ENCODE assay signal across 13 cellular contexts in genomic region chr12:92745874-92746553, GRCh38. TPM values are rescaled to one million over a fixed set of nuclear protein-coding genes. Genes with fewer than 3 reads are reported as not detected.
DNase-seq lines count a peak whose midpoint lies in the region; ATAC-seq lines count a peak whose summit lies in the region.
"Had no signal": no experiment of that assay in that cellular context is flagged by ENCODE, and none has a peak within 500 bp of the region (broad histone marks: within the 10 kb centered on the region; RNA-seq: fewer than 3 reads in every experiment).

No MANE protein-coding gene starts in this region.

- no peak overlapping the region for H2BK12ac ChIP-seq in trophoblast cell (ENCODE audit: low read length)

- WGBS in trophoblast cell (ENCODE audit: extremely low coverage, insufficient coverage, insufficient read length), result no CpG with 5 or more reads among the region's 3 CpGs

- DNase-seq in A172 (ENCODE audit: low spot score) (peak; percentile 91), NCI-H1092 (lab: John Stamatoyannopoulos, UW) (peak; percentile 19), epithelial cell of prostate (ENCODE audit: low read depth, low spot score) (peak; percentile 26), midbrain (lab: John Stamatoyannopoulos, UW) (peak; percentile 66), NCI-H1694 treated with DMSO at 0.1 percent for 48 hours (lab: John Stamatoyannopoulos, UW) (no peak), trophoblast cell (no peak)
- DNase-seq: activated naive CD8-positive, alpha-beta T cell treated with anti-CD3 and anti-CD28 coated beads for 36 hours; CD8-positive, alpha-beta T cell; NCI-H510A had no signal

- no peak overlapping the region for H3K4me2 ChIP-seq in trophoblast cell (ENCODE audit: low read length)

- H3K36me3 Mint-ChIP-seq in stimulated activated memory B cell treated with anti-CD40 and anti-IgM and Interleukin-4, amounts not matched to agents 10 μg/mL and 1 μg/mL and 100 μg/mL, for 72 hours, result peaks cover 44% of the 10 kb centered on the region
- H3K36me3 Mint-ChIP-seq: activated naive CD8-positive, alpha-beta T cell treated with anti-CD3 and anti-CD28 coated beads for 36 hours; CD8-positive, alpha-beta T cell had no signal

- H2BK5ac ChIP-seq in trophoblast cell (ENCODE audit: low read depth, low read length, poor library complexity), result no peak overlapping the region

- H3K9ac ChIP-seq in trophoblast cell (ENCODE audit: low read length), result no peak overlapping the region

- no peak overlapping the region for H4K91ac ChIP-seq in trophoblast cell (ENCODE audit: low read depth, low read length)

- H3K27ac ChIP-seq in epithelial cell of prostate (peak overlapping the region; percentile 56), trophoblast cell (ENCODE audit: low read depth, low read length) (no peak overlapping the region)
- H3K27ac ChIP-seq: prostate gland had no signal

- no peaks in the 10 kb centered on the region for H3K79me1 ChIP-seq in trophoblast cell (ENCODE audit: low read length)

- no peak overlapping the region for H3K4ac ChIP-seq in trophoblast cell (ENCODE audit: low read depth, low read length)

- H3K4me3 Mint-ChIP-seq in stimulated activated memory B cell treated with anti-CD40 and anti-IgM and Interleukin-4, amounts not matched to agents 10 μg/mL and 1 μg/mL and 100 μg/mL, for 72 hours, result no peak overlapping the region
- H3K4me3 Mint-ChIP-seq: activated naive CD8-positive, alpha-beta T cell treated with anti-CD3 and anti-CD28 coated beads for 36 hours; CD8-positive, alpha-beta T cell had no signal

- H3K4me1 ChIP-seq in trophoblast cell (ENCODE audit: control insufficient read depth in 1 of 2, insufficient read depth in 2 of 2, low read length in 2 of 2), result peaks cover 0 to 2% of the 10 kb centered on the region in 2 experiments
- H3K4me1 ChIP-seq: prostate gland had no signal

- H3K4me3 ChIP-seq in trophoblast cell (ENCODE audit: low read depth, low read length), result no peak overlapping the region
- H3K4me3 ChIP-seq: prostate gland had no signal

- no peak overlapping the region for H2BK120ac ChIP-seq in trophoblast cell (ENCODE audit: insufficient read depth, low read length, poor library complexity)

- no peak overlapping the region for H4K12ac ChIP-seq in trophoblast cell (ENCODE audit: low read depth, low read length)

- H3K9me3 Mint-ChIP-seq in stimulated activated memory B cell treated with anti-CD40 and anti-IgM and Interleukin-4, amounts not matched to agents 10 μg/mL and 1 μg/mL and 100 μg/mL, for 72 hours, result no peaks in the 10 kb centered on the region
- H3K9me3 Mint-ChIP-seq: activated naive CD8-positive, alpha-beta T cell treated with anti-CD3 and anti-CD28 coated beads for 36 hours; CD8-positive, alpha-beta T cell had no signal

- H3K23ac ChIP-seq in trophoblast cell (ENCODE audit: low read length), result no peak overlapping the region

- H2AFZ ChIP-seq in trophoblast cell (ENCODE audit: insufficient read depth, low read length, poor library complexity), result no peak overlapping the region

- H3K9me3 ChIP-seq in trophoblast cell (ENCODE audit: insufficient read depth, low read depth, low read length), result no peaks in the 10 kb centered on the region
- H3K9me3 ChIP-seq: prostate gland had no signal

- no peaks in the 10 kb centered on the region for H3K27me3 Mint-ChIP-seq in stimulated activated memory B cell treated with anti-CD40 and anti-IgM and Interleukin-4, amounts not matched to agents 10 μg/mL and 1 μg/mL and 100 μg/mL, for 72 hours
- H3K27me3 Mint-ChIP-seq: activated naive CD8-positive, alpha-beta T cell treated with anti-CD3 and anti-CD28 coated beads for 36 hours had no signal

- H3K36me3 ChIP-seq in trophoblast cell (ENCODE audit: control insufficient read depth in 1 of 2, insufficient read depth in 2 of 2, low read length in 2 of 2), result no peaks in the 10 kb centered on the region
- H3K36me3 ChIP-seq: prostate gland had no signal

- H3K18ac ChIP-seq in trophoblast cell (ENCODE audit: low read length), result no peak overlapping the region

- H3K4me1 Mint-ChIP-seq in stimulated activated memory B cell treated with anti-CD40 and anti-IgM and Interleukin-4, amounts not matched to agents 10 μg/mL and 1 μg/mL and 100 μg/mL, for 72 hours, result no peaks in the 10 kb centered on the region

- H3K27me3 ChIP-seq in trophoblast cell (ENCODE audit: insufficient read depth, low read length), result no peaks in the 10 kb centered on the region

- H3K79me2 ChIP-seq in trophoblast cell (ENCODE audit: control insufficient read depth, insufficient read depth, low read length, poor library complexity), result no peaks in the 10 kb centered on the region

- H3K27ac Mint-ChIP-seq in stimulated activated memory B cell treated with anti-CD40 and anti-IgM and Interleukin-4, amounts not matched to agents 10 μg/mL and 1 μg/mL and 100 μg/mL, for 72 hours, result no peak overlapping the region
- H3K27ac Mint-ChIP-seq: activated naive CD8-positive, alpha-beta T cell treated with anti-CD3 and anti-CD28 coated beads for 36 hours; CD8-positive, alpha-beta T cell had no signal

- no peak overlapping the region for H2AK5ac ChIP-seq in trophoblast cell (ENCODE audit: low read length)

- ATAC-seq in stimulated activated memory B cell treated with anti-CD40 and anti-IgM and Interleukin-4, amounts not matched to agents 10 μg/mL and 1 μg/mL and 100 μg/mL, for 72 hours, result no peak
- no peak for ATAC-seq in GM21447 (IDR thresholded peaks at IDR 0.05; ENCODE audit: unreplicated experiment)
- ATAC-seq: CD8-positive, alpha-beta T cell had no signal

- H4K8ac ChIP-seq in trophoblast cell (ENCODE audit: low read depth, low read length), result no peak overlapping the region

- H3K14ac ChIP-seq in trophoblast cell (ENCODE audit: low read length), result no peak overlapping the region

RNA-seq across cellular contexts. Expression of gene PLEKHG7, which starts 43.2 kb away (rescaled TPM):
- not detected in 2 replicates for total RNA-seq in A172 (2014; rRNA removed; shearing (Covaris generic))
- not detected in 2 replicates for polyA plus RNA-seq in trophoblast cell (2013)
- total RNA-seq: activated naive CD8-positive, alpha-beta T cell treated with anti-CD3 and anti-CD28 coated beads for 36 hours; CD8-positive, alpha-beta T cell; H1 had no signal
- polyA plus RNA-seq: H1 had no signal

Comparison
In these comparisons a context has a peak if more than half of its experiments do, and no peak if none do; other contexts are left out.
1. DNase-seq: peak in A172 (single experiment), NCI-H1092 (single experiment), epithelial cell of prostate (single experiment) and midbrain (single experiment); none in NCI-H1694 treated with DMSO at 0.1 percent for 48 hours (single experiment) and trophoblast cell (0 of 2).